In the genomic region with DNA sequence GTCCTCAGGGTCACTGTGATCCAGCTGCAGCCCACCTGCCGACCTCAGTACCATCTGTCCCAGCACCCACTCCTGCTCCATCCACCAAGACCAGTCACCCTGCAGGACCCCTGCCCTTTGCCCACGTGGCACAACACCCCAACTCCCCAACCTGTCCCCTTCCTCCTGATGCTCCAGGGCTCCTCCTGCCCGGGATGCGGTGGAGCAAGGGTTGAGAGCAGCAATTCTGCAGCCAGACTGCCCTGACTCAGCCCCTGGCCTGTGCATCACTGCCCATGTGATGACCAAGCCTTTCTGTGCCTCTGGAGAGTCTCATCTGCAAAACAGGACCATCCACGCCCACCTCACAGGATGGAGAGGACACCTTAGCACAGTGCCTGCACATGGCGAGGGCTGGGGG, we compare ENCODE assay signal across 4 cellular contexts. TPM values are rescaled to one million over a fixed set of nuclear protein-coding genes. Genes with fewer than 3 reads are reported as not detected.
"Had no signal": no experiment of that assay in that cellular context is flagged by ENCODE, and none has a peak within 500 bp of the region (broad histone marks: within the 10 kb centered on the region; RNA-seq: fewer than 3 reads in every experiment).

No MANE protein-coding gene starts in this region.

RNA-seq across cellular contexts. Expression of gene RAB6D, which starts 24.9 kb away (rescaled TPM):
- total RNA-seq: GM23338, H9, HepG2 had no signal
- polyA plus RNA-seq: IgD-negative memory B cell had no signal
